8 cellular contexts compared by ENCODE assay signal in genomic region chr14:101761881-101762529, GRCh38. TPM values are rescaled to one million over a fixed set of nuclear protein-coding genes. Genes with fewer than 3 reads are reported as not detected.
DNase-seq lines count a peak whose midpoint lies in the region; TF ChIP-seq lines count a peak whose summit lies in the region.

No MANE protein-coding gene starts in this region.

- H3K27ac ChIP-seq in OCI-LY1 (ENCODE audit: low read depth, low read length, poor library complexity, severe bottlenecking) (no peak overlapping the region), left ventricle myocardium inferior (replicated peaks) (peak overlapping the region; percentile 83)

- H3K27ac Mint-ChIP-seq in HFFc6 = peak overlapping the region; percentile 27; the same call in 1 of the 2 replicates
- H3K27ac Mint-ChIP-seq in activated naive CD4-positive, alpha-beta T cell treated with anti-CD3 and anti-CD28 coated beads, Interleukin-2, amount 10 ng/mL, durations not matched to agents 7 days and 5 days = peak overlapping the region; percentile 83

- H3K9ac ChIP-seq in OCI-LY1 (ENCODE audit: low read length) = peak overlapping the region; percentile 87

- H3F3A ChIP-seq in OCI-LY1 (ENCODE audit: insufficient read depth, low read length) = no peaks in the 10 kb centered on the region; the same call in 1 of the 2 replicates

- in situ Hi-C loops in GM13976 (cut with MboI; ENCODE audit: low sequenced_read_pairs, unreplicated experiment) = no loop called here

- peaks cover 12% of the 10 kb centered on the region for H3K4me1 Mint-ChIP-seq in HFFc6 (ENCODE audit: low read depth)
- peaks cover 33% of the 10 kb centered on the region for H3K4me1 Mint-ChIP-seq in activated naive CD4-positive, alpha-beta T cell treated with anti-CD3 and anti-CD28 coated beads, Interleukin-2, amount 10 ng/mL, durations not matched to agents 7 days and 5 days

- no peaks in the 10 kb centered on the region for H4K20me1 ChIP-seq in OCI-LY1 (ENCODE audit: insufficient read depth, low read length)

- no peak for TF ChIP-seq CTCF in GM13976 (IDR thresholded peaks at IDR 0.05; ENCODE audit: borderline replicate concordance, control extremely low read depth, extremely low read depth, insufficient read depth, missing control alignments)
- TF ChIP-seq CTCF in HFFc6 (IDR thresholded peaks at IDR 0.05) = no peak
- TF ChIP-seq CTCF in OCI-LY1 (IDR thresholded peaks at IDR 0.05; ENCODE audit: low read length) = no peak
- no peak for TF ChIP-seq CTCF in left ventricle myocardium inferior (IDR thresholded peaks at IDR 0.05; ENCODE audit: borderline replicate concordance)

- H3K27me3 ChIP-seq in OCI-LY1 (ENCODE audit: insufficient read depth, low read length) = no peaks in the 10 kb centered on the region
- H3K27me3 ChIP-seq in left ventricle myocardium inferior (ENCODE audit: low read depth) = no peaks in the 10 kb centered on the region

- DNase-seq in GM13976 (ENCODE audit: low spot score) = peak; percentile 64
- no peak for DNase-seq in HFFc6
- DNase-seq in activated naive CD4-positive, alpha-beta T cell treated with anti-CD3 and anti-CD28 coated beads, Interleukin-2, amount 10 ng/mL, durations not matched to agents 7 days and 5 days = peak; percentile 60
- DNase-seq in left ventricle myocardium inferior = peak; percentile 39
- DNase-seq in retina = peak; percentile 47
- DNase-seq in NCI-H1436 treated with DMSO at 0.1 percent for 48 hours (lab: John Stamatoyannopoulos, UW) = no peak
- DNase-seq in UCSD-AML1 (lab: John Stamatoyannopoulos, UW; ENCODE audit: unreplicated experiment) = no peak

- no peaks in the 10 kb centered on the region for H3K9me3 Mint-ChIP-seq in HFFc6
- no peaks in the 10 kb centered on the region for H3K9me3 Mint-ChIP-seq in activated naive CD4-positive, alpha-beta T cell treated with anti-CD3 and anti-CD28 coated beads, Interleukin-2, amount 10 ng/mL, durations not matched to agents 7 days and 5 days

- intact Hi-C loops in left ventricle myocardium inferior (cut with micrococcal nuclease) = no loop called here

- CTCF ChIA-PET in activated naive CD4-positive, alpha-beta T cell treated with anti-CD3 and anti-CD28 coated beads, Interleukin-2, amount 10 ng/mL, durations not matched to agents 7 days and 5 days (lab: Charles Lee) = interaction anchor here (1.4 to 2.6 kb wide), 3 partner anchors 9 to 84 kb away, joined by 3 to 16 read pairs (median 6); no protein-coding TSS in a partner anchor

- H3K4me3 ChIP-seq in OCI-LY1 (ENCODE audit: low read depth, low read length, poor library complexity, severe bottlenecking) (peak overlapping the region; percentile 84), left ventricle myocardium inferior (peak overlapping the region; percentile 93)

- peaks cover 12% of the 10 kb centered on the region for H3K27me3 Mint-ChIP-seq in HFFc6 (ENCODE audit: insufficient read depth)
- peaks cover 21% of the 10 kb centered on the region for H3K27me3 Mint-ChIP-seq in activated naive CD4-positive, alpha-beta T cell treated with anti-CD3 and anti-CD28 coated beads, Interleukin-2, amount 10 ng/mL, durations not matched to agents 7 days and 5 days

- H2AFZ ChIP-seq in OCI-LY1 (ENCODE audit: low read length) = no peak overlapping the region

- no peaks in the 10 kb centered on the region for H3K79me2 ChIP-seq in OCI-LY1 (ENCODE audit: insufficient read depth, low read length)

- H3K36me3 Mint-ChIP-seq in HFFc6 (ENCODE audit: low read depth) = peaks cover 3% of the 10 kb centered on the region; the same call in 1 of the 2 replicates
- H3K36me3 Mint-ChIP-seq in activated naive CD4-positive, alpha-beta T cell treated with anti-CD3 and anti-CD28 coated beads, Interleukin-2, amount 10 ng/mL, durations not matched to agents 7 days and 5 days = peaks cover 14% of the 10 kb centered on the region

- peak overlapping the region; percentile 84 for H3K4me2 ChIP-seq in OCI-LY1 (ENCODE audit: low read length)

- H3K9me3 ChIP-seq in OCI-LY1 (ENCODE audit: low read length) (no peaks in the 10 kb centered on the region), left ventricle myocardium inferior (replicated peaks) (no peaks in the 10 kb centered on the region)

- peaks cover 23% of the 10 kb centered on the region for H3K4me1 ChIP-seq in OCI-LY1 (ENCODE audit: insufficient read depth, low read length, severe bottlenecking)
- peaks cover 36% of the 10 kb centered on the region for H3K4me1 ChIP-seq in left ventricle myocardium inferior

- H3K4me3 Mint-ChIP-seq in HFFc6 = peak overlapping the region; percentile 90
- H3K4me3 Mint-ChIP-seq in activated naive CD4-positive, alpha-beta T cell treated with anti-CD3 and anti-CD28 coated beads, Interleukin-2, amount 10 ng/mL, durations not matched to agents 7 days and 5 days = peak overlapping the region; percentile 86

- H3K36me3 ChIP-seq in OCI-LY1 (ENCODE audit: insufficient read depth, low read length) = peaks cover 15% of the 10 kb centered on the region; the same call in 1 of the 2 replicates
- H3K36me3 ChIP-seq in left ventricle myocardium inferior = peaks cover 31% of the 10 kb centered on the region

- no peaks in the 10 kb centered on the region for H3K9me2 ChIP-seq in OCI-LY1 (ENCODE audit: low read depth, low read length)

RNA-seq across cellular contexts. Expression of gene PPP2R5C, which starts 0.5 kb away (rescaled TPM):
- 100 to 1,000 TPM; 108 to 128 (median 122) TPM for total RNA-seq in HFFc6 (2021; fragmentation: NEBNext Ultra II Directional; extraction: Animal tissue kit (Norgen Biotek cat#: 25700))
- total RNA-seq in left ventricle myocardium inferior = 198 TPM

Comparison
In these comparisons a context has a peak if more than half of its experiments do, and no peak if none do; other contexts are left out.
1. DNase-seq: peak in GM13976 (single experiment), activated naive CD4-positive, alpha-beta T cell treated with anti-CD3 and anti-CD28 coated beads, Interleukin-2, amount 10 ng/mL, durations not matched to agents 7 days and 5 days (single experiment), left ventricle myocardium inferior (single experiment) and retina (single experiment); none in HFFc6 (single experiment), NCI-H1436 treated with DMSO at 0.1 percent for 48 hours (single experiment) and UCSD-AML1 (single experiment).